11 cellular contexts compared by ENCODE assay signal in the genomic region with DNA sequence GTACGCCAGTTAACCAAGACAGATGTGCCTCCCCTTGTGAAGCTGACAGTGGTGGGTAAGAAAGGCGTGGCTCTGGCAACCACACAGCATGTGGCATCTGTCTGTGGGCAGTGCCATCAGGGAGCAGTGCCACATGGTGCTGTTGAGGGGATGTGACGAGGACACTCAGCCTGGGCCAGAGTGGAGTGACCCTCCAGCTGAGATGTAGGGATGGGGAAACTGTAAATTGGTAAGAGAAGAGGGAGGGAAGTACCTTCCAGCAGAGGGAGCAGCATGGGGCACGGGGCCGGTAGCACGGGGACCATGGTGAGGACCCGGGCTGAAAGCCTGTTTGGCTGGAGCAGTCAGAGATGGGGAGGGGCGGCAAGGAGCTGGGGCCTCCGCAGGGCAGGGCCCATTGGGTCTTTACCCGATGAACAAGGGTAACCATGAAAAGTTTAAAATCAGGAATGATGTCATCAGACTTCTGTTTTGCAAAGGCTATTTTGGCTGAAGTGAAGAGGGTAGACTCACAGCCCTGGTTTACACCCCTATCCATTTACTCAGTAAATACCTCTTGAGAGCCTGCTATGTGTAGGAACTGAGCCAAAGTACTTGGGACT. TPM values are rescaled to one million over a fixed set of nuclear protein-coding genes. Genes with fewer than 3 reads are reported as not detected.
DNase-seq lines count a peak whose midpoint lies in the region; ATAC-seq and TF ChIP-seq lines count a peak whose summit lies in the region.
"Had no signal": no experiment of that assay in that cellular context is flagged by ENCODE, and none has a peak within 500 bp of the region (broad histone marks: within the 10 kb centered on the region; RNA-seq: fewer than 3 reads in every experiment).

No MANE protein-coding gene starts in this region.

- H3K36me3 Mint-ChIP-seq in HFFc6 (ENCODE audit: low read depth), result no peaks in the 10 kb centered on the region
- H3K36me3 Mint-ChIP-seq in activated CD8-positive, alpha-beta T cell treated with anti-CD3 and anti-CD28 coated beads, Interleukin-2, amount 10 ng/mL, durations not matched to agents 7 days and 5 days (ENCODE audit: low read depth), result no peaks in the 10 kb centered on the region
- H3K36me3 Mint-ChIP-seq in naive thymus-derived CD8-positive, alpha-beta T cell, result no peaks in the 10 kb centered on the region

- no peak for ATAC-seq in activated CD8-positive, alpha-beta T cell treated with anti-CD3 and anti-CD28 coated beads, Interleukin-2, amount 10 ng/mL, durations not matched to agents 7 days and 5 days
- ATAC-seq in naive thymus-derived CD8-positive, alpha-beta T cell, result peak; percentile 56 to 57
- ATAC-seq in HG03135 (IDR thresholded peaks at IDR 0.05; ENCODE audit: unreplicated experiment), result no peak
- ATAC-seq: activated CD4-positive, CD25-positive, alpha-beta regulatory T cell treated with anti-CD3 and anti-CD28 coated beads, Interleukin-2, amount 50 U/mL, for 24 hours had no signal

- peaks cover 72% of the 10 kb centered on the region for H3K27me3 Mint-ChIP-seq in HFFc6 (ENCODE audit: insufficient read depth)
- H3K27me3 Mint-ChIP-seq in activated CD8-positive, alpha-beta T cell treated with anti-CD3 and anti-CD28 coated beads, Interleukin-2, amount 10 ng/mL, durations not matched to agents 7 days and 5 days (ENCODE audit: low read depth), result no peaks in the 10 kb centered on the region
- H3K27me3 Mint-ChIP-seq in naive thymus-derived CD8-positive, alpha-beta T cell, result peaks cover 7 to 30% (median 13%) of the 10 kb centered on the region in 5 donors

- H3K4me3 Mint-ChIP-seq in HFFc6, result no peak overlapping the region
- H3K4me3 Mint-ChIP-seq in activated CD8-positive, alpha-beta T cell treated with anti-CD3 and anti-CD28 coated beads, Interleukin-2, amount 10 ng/mL, durations not matched to agents 7 days and 5 days, result no peak overlapping the region
- H3K4me3 Mint-ChIP-seq in naive thymus-derived CD8-positive, alpha-beta T cell, result peak overlapping the region in 1 of 10 donors; percentile 27

- H3K9me3 Mint-ChIP-seq in HFFc6, result no peaks in the 10 kb centered on the region
- H3K9me3 Mint-ChIP-seq in activated CD8-positive, alpha-beta T cell treated with anti-CD3 and anti-CD28 coated beads, Interleukin-2, amount 10 ng/mL, durations not matched to agents 7 days and 5 days (ENCODE audit: insufficient read depth), result no peaks in the 10 kb centered on the region
- H3K9me3 Mint-ChIP-seq in naive thymus-derived CD8-positive, alpha-beta T cell, result no peaks in the 10 kb centered on the region

- POLR2A ChIA-PET in activated CD8-positive, alpha-beta T cell treated with anti-CD3 and anti-CD28 coated beads, Interleukin-2, amount 10 ng/mL, durations not matched to agents 7 days and 5 days (lab: Charles Lee), result interaction anchor here (0.8 to 1.0 kb wide), 3 partner anchors 19 to 1512 kb away, joined by 3 to 4 read pairs (median 3); no protein-coding TSS in a partner anchor
- POLR2A ChIA-PET in naive thymus-derived CD8-positive, alpha-beta T cell (lab: Charles Lee), result interaction anchor here (1.6 to 2.1 kb wide), 2 partner anchors 23 to 98 kb away, joined by 4 to 6 read pairs; no protein-coding TSS in a partner anchor

- CTCF ChIA-PET in activated CD8-positive, alpha-beta T cell treated with anti-CD3 and anti-CD28 coated beads, Interleukin-2, amount 10 ng/mL, durations not matched to agents 7 days and 5 days (lab: Charles Lee), result interaction anchor here (0.7 to 2.8 kb wide), 6 partner anchors 14 to 245 kb away, joined by 3 to 8 read pairs (median 3); a partner anchor contains a TSS

- DNase-seq in NCI-H1092 treated with DMSO at 0.1 percent for 48 hours (lab: John Stamatoyannopoulos, UW) (peak; percentile 42), NCI-H1092 (lab: John Stamatoyannopoulos, UW) (no peak), HFFc6 (no peak), islet precursor cell (no peak), AG20443 (ENCODE audit: low spot score) (no peak)
- no peak for DNase-seq in activated CD8-positive, alpha-beta T cell treated with anti-CD3 and anti-CD28 coated beads, Interleukin-2, amount 10 ng/mL, durations not matched to agents 7 days and 5 days
- peak in 3 of 10 donors; percentile 10 to 17 (median 14) for DNase-seq in naive thymus-derived CD8-positive, alpha-beta T cell
- DNase-seq: nucleus accumbens had no signal

- peak; percentile 56; the same call in 1 of the 2 replicates for TF ChIP-seq CTCF in HFFc6 (IDR thresholded peaks at IDR 0.05)

- no peak overlapping the region for H3K27ac Mint-ChIP-seq in HFFc6
- peak overlapping the region; percentile 65 for H3K27ac Mint-ChIP-seq in activated CD8-positive, alpha-beta T cell treated with anti-CD3 and anti-CD28 coated beads, Interleukin-2, amount 10 ng/mL, durations not matched to agents 7 days and 5 days
- peak overlapping the region in 4 of 10 donors; percentile 4 to 84 (median 58) for H3K27ac Mint-ChIP-seq in naive thymus-derived CD8-positive, alpha-beta T cell

- no peaks in the 10 kb centered on the region for H3K4me1 Mint-ChIP-seq in HFFc6 (ENCODE audit: low read depth)
- H3K4me1 Mint-ChIP-seq in activated CD8-positive, alpha-beta T cell treated with anti-CD3 and anti-CD28 coated beads, Interleukin-2, amount 10 ng/mL, durations not matched to agents 7 days and 5 days (ENCODE audit: low read depth), result peaks cover 27% of the 10 kb centered on the region
- peaks cover 3 to 33% (median 11%) of the 10 kb centered on the region in 4 donors for H3K4me1 Mint-ChIP-seq in naive thymus-derived CD8-positive, alpha-beta T cell

RNA-seq across cellular contexts. Expression of a gene that starts 10.4 kb away (rescaled TPM):
- not detected for total RNA-seq in HFFc6 (2021; fragmentation: NEBNext Ultra II Directional; extraction: Animal tissue kit (Norgen Biotek cat#: 25700))
- 1 to 10 TPM; 1.1 TPM for total RNA-seq in activated CD8-positive, alpha-beta T cell treated with anti-CD3 and anti-CD28 coated beads, Interleukin-2, amount 10 ng/mL, durations not matched to agents 7 days and 5 days
- under 1 TPM; 0.27 to 0.36 TPM for total RNA-seq in naive thymus-derived CD8-positive, alpha-beta T cell
- polyA plus RNA-seq in naive thymus-derived CD8-positive, alpha-beta T cell, result under 1 TPM; 0.05 to 0.09 (median 0.06) TPM
- total RNA-seq: endothelial cell of umbilical vein had no signal
- polyA plus RNA-seq: endothelial cell of umbilical vein had no signal

RNA-seq across cellular contexts. Expression of a gene that starts 47.5 kb away (rescaled TPM):
- 10 to 100 TPM; 39.8 to 46.4 (median 43.3) TPM for total RNA-seq in HFFc6 (2021; fragmentation: NEBNext Ultra II Directional; extraction: Animal tissue kit (Norgen Biotek cat#: 25700))
- 10 to 100 TPM; 34.3 to 35.9 TPM for total RNA-seq in activated CD8-positive, alpha-beta T cell treated with anti-CD3 and anti-CD28 coated beads, Interleukin-2, amount 10 ng/mL, durations not matched to agents 7 days and 5 days
- 10 to 100 TPM; 26.1 to 26.6 TPM for total RNA-seq in naive thymus-derived CD8-positive, alpha-beta T cell
- 10 to 100 TPM in 2 of 3 donors, 1 to 10 TPM in 1; 9.1 to 12.1 (median 10.3) TPM for polyA plus RNA-seq in naive thymus-derived CD8-positive, alpha-beta T cell

RNA-seq across cellular contexts. Expression of a gene that starts 50.6 kb away (rescaled TPM):
- not detected for total RNA-seq in HFFc6 (2021; fragmentation: NEBNext Ultra II Directional; extraction: Animal tissue kit (Norgen Biotek cat#: 25700))
- total RNA-seq in activated CD8-positive, alpha-beta T cell treated with anti-CD3 and anti-CD28 coated beads, Interleukin-2, amount 10 ng/mL, durations not matched to agents 7 days and 5 days, result 100 to 1,000 TPM; 202 to 213 TPM
- 10 to 100 TPM; 31.1 to 34.2 TPM for total RNA-seq in naive thymus-derived CD8-positive, alpha-beta T cell
- 100 to 1,000 TPM in 1 of 3 donors, 10 to 100 TPM in 2; 74.9 to 113 (median 81.1) TPM for polyA plus RNA-seq in naive thymus-derived CD8-positive, alpha-beta T cell
- total RNA-seq: endothelial cell of umbilical vein had no signal

Comparison
In these comparisons a context has a peak if more than half of its experiments do, and no peak if none do; other contexts are left out.
1. ATAC-seq: peak in naive thymus-derived CD8-positive, alpha-beta T cell (2 of 2); none in activated CD8-positive, alpha-beta T cell treated with anti-CD3 and anti-CD28 coated beads, Interleukin-2, amount 10 ng/mL, durations not matched to agents 7 days and 5 days (single experiment) and HG03135 (single experiment).
2. RNA of a gene that starts 50.6 kb away (total RNA-seq): 202 to 213 TPM in activated CD8-positive, alpha-beta T cell treated with anti-CD3 and anti-CD28 coated beads, Interleukin-2, amount 10 ng/mL, durations not matched to agents 7 days and 5 days and 31.1 to 34.2 TPM in naive thymus-derived CD8-positive, alpha-beta T cell; not detected in HFFc6; every median in the first group is over 10 times any median in the second.